8 cellular contexts compared by ENCODE assay signal in genomic region chr9:96856363-96857286, GRCh38. TPM values are rescaled to one million over a fixed set of nuclear protein-coding genes. Genes with fewer than 3 reads are reported as not detected.
DNase-seq lines count a peak whose midpoint lies in the region; TF ChIP-seq lines count a peak whose summit lies in the region.

No MANE protein-coding gene starts in this region.

- H4K20me1 ChIP-seq in GM23248 (ENCODE audit: insufficient read depth) (no peaks in the 10 kb centered on the region), smooth muscle cell (ENCODE audit: low read depth) (peaks cover 8% of the 10 kb centered on the region)

- no peaks in the 10 kb centered on the region for H3K9me2 ChIP-seq in GM23248 (ENCODE audit: insufficient read depth)

- in situ Hi-C loops in GM23248 (cut with MboI) = loop anchor here (25.0 kb wide), 2 partner anchors 256 to 756 kb away; no protein-coding TSS in a partner anchor

- no peaks in the 10 kb centered on the region for H3K27me3 ChIP-seq in GM23248 (replicated peaks; ENCODE audit: insufficient read depth)
- no peaks in the 10 kb centered on the region for H3K27me3 ChIP-seq in smooth muscle cell (ENCODE audit: low read depth)

- no peaks in the 10 kb centered on the region for H3K36me3 ChIP-seq in GM23248 (ENCODE audit: low read depth)
- H3K36me3 ChIP-seq in smooth muscle cell (ENCODE audit: low read depth) = no peaks in the 10 kb centered on the region

- no peak overlapping the region for H3K4me3 ChIP-seq in GM23248
- H3K4me3 ChIP-seq in smooth muscle cell = no peak overlapping the region

- H3K9me3 ChIP-seq in GM23248 (ENCODE audit: low read depth) = no peaks in the 10 kb centered on the region
- no peaks in the 10 kb centered on the region for H3K9me3 ChIP-seq in smooth muscle cell (replicated peaks; ENCODE audit: low read depth)

- no peak overlapping the region for H3K27ac ChIP-seq in GM23248
- peak overlapping the region; percentile 90 for H3K27ac ChIP-seq in smooth muscle cell (ENCODE audit: low read depth)

- H2AFZ ChIP-seq in GM23248 (no peak overlapping the region), smooth muscle cell (ENCODE audit: low read depth) (no peak overlapping the region)

- H3F3A ChIP-seq in GM23248 (ENCODE audit: insufficient read depth) = 0 out of 2 replicates have a peak, but pooled peaks cover 8% of the 10 kb centered on the region
- no peaks in the 10 kb centered on the region for H3F3A ChIP-seq in smooth muscle cell (ENCODE audit: low read depth)

- DNase-seq in DMS53 treated with DMSO at 0.1 percent for 48 hours (lab: John Stamatoyannopoulos, UW; ENCODE audit: unreplicated experiment) = peak; percentile 76
- peak; percentile 83 for DNase-seq in GM23248
- DNase-seq in NAMALWA (ENCODE audit: low spot score) = peak; percentile 85
- DNase-seq in SW480 (ENCODE audit: low spot score) = peak; percentile 62
- DNase-seq in anterior cingulate cortex (lab: John Stamatoyannopoulos, UW) = peak in 50 of 58 donors; percentile 9 to 82 (median 40)
- DNase-seq in hepatic stellate cell (ENCODE audit: low spot score) = peak; percentile 27
- DNase-seq in smooth muscle cell (lab: John Stamatoyannopoulos, UW; ENCODE audit: unreplicated experiment) = no peak
- no peak for DNase-seq in T1000 (lab: John Stamatoyannopoulos, UW)

- 5 to 7% methylated on average over 6 of the region's 6 CpGs for WGBS in GM23248 (ENCODE audit: low coverage in 1 of 2, low lambda C conversion rate in 2 of 2, missing lambda C conversion rate in 2 of 2), 2 experiments
- 19% methylated on average over 6 of the region's 6 CpGs for WGBS in smooth muscle cell (ENCODE audit: low lambda C conversion rate)

- TF ChIP-seq CTCF in smooth muscle cell (IDR thresholded peaks at IDR 0.05; ENCODE audit: borderline replicate concordance, insufficient read depth, poor library complexity, severe bottlenecking) = peak; percentile 91

- H3K79me2 ChIP-seq in GM23248 (ENCODE audit: insufficient read depth) (peaks cover 21% of the 10 kb centered on the region), smooth muscle cell (ENCODE audit: low read depth) (no peaks in the 10 kb centered on the region)

- H3K9ac ChIP-seq in GM23248 = no peak overlapping the region
- H3K9ac ChIP-seq in smooth muscle cell (ENCODE audit: low read depth) = peak overlapping the region; percentile 7

- H3K4me1 ChIP-seq in GM23248 (ENCODE audit: insufficient read depth) (peaks cover 28% of the 10 kb centered on the region), smooth muscle cell (ENCODE audit: low read depth) (peaks cover 18% of the 10 kb centered on the region)

- H3K4me2 ChIP-seq in GM23248 (ENCODE audit: unreplicated experiment) = no peak overlapping the region
- H3K4me2 ChIP-seq in smooth muscle cell = peak overlapping the region; percentile 7

RNA-seq across cellular contexts. Expression of gene ZNF782, which starts 2.3 kb away (rescaled TPM):
- 2.9 and 4.8 TPM in 2 replicates for total RNA-seq in GM23248 (2014; rRNA removed; shearing (Covaris generic))
- polyA plus RNA-seq in GM23248 (2016; fragmentation: Nextera tagmentation; extraction: Ambion mirVana) (0.85 TPM in 2 replicates), smooth muscle cell (0.53 and 0.98 TPM in 2 replicates)
- total RNA-seq in smooth muscle cell = 4.3 and 6.1 TPM in 2 replicates

Comparison
In these comparisons a context has a peak if more than half of its experiments do, and no peak if none do; other contexts are left out.
1. DNase-seq: peak in DMS53 treated with DMSO at 0.1 percent for 48 hours (single experiment), GM23248 (single experiment), NAMALWA (single experiment), SW480 (single experiment), anterior cingulate cortex (50 of 58) and hepatic stellate cell (single experiment); none in smooth muscle cell (single experiment) and T1000 (single experiment).